8 cellular contexts compared by ENCODE assay signal in genomic region chr9:114155967-114156294, GRCh38. TPM values are rescaled to one million over a fixed set of nuclear protein-coding genes. Genes with fewer than 3 reads are reported as not detected.
DNase-seq lines count a peak whose midpoint lies in the region; ATAC-seq and TF ChIP-seq lines count a peak whose summit lies in the region.

No MANE protein-coding gene starts in this region.

- no peaks in the 10 kb centered on the region for H3K9me3 Mint-ChIP-seq in activated T-cell treated with anti-CD3 and anti-CD28 coated beads, Interleukin-2, amount 50 U/mL, for 4 hours

- peaks cover 48% of the 10 kb centered on the region for H3K79me2 ChIP-seq in hepatocyte

- peaks cover 19% of the 10 kb centered on the region for H3K4me1 Mint-ChIP-seq in activated T-cell treated with anti-CD3 and anti-CD28 coated beads, Interleukin-2, amount 50 U/mL, for 4 hours (ENCODE audit: low read depth)

- in situ Hi-C loops in HAP-1 (cut with MboI; ENCODE audit: low sequenced_read_pairs), result no loop called here

- 0 out of 2 replicates have a peak, but pooled peaks cover 3% of the 10 kb centered on the region for H3K36me3 ChIP-seq in HAP-1 (replicated peaks)
- H3K36me3 ChIP-seq in hepatocyte (replicated peaks; ENCODE audit: insufficient read depth, low read depth), result no peaks in the 10 kb centered on the region
- no peaks in the 10 kb centered on the region for H3K36me3 ChIP-seq in spleen

- H3K4me3 ChIP-seq in HAP-1 (peak overlapping the region; percentile 65), hepatocyte (peak overlapping the region; percentile 98), spleen (peak overlapping the region; percentile 27 to 75 (median 50))

- peaks cover 4% of the 10 kb centered on the region; the same call in 1 of the 2 replicates for H3K4me1 ChIP-seq in HAP-1
- peaks cover 48% of the 10 kb centered on the region for H3K4me1 ChIP-seq in hepatocyte (ENCODE audit: insufficient read depth)
- peaks cover 14 to 35% (median 31%) of the 10 kb centered on the region in 6 donors for H3K4me1 ChIP-seq in spleen

- H3K36me3 Mint-ChIP-seq in activated T-cell treated with anti-CD3 and anti-CD28 coated beads, Interleukin-2, amount 50 U/mL, for 4 hours (ENCODE audit: insufficient read depth), result no peaks in the 10 kb centered on the region

- H4K20me1 ChIP-seq in hepatocyte (ENCODE audit: insufficient read depth, poor library complexity, severe bottlenecking), result peaks cover 14% of the 10 kb centered on the region

- peaks cover 14% of the 10 kb centered on the region for H3K27me3 ChIP-seq in HAP-1 (ENCODE audit: low read depth)
- H3K27me3 ChIP-seq in hepatocyte, result no peaks in the 10 kb centered on the region
- H3K27me3 ChIP-seq in spleen (replicated peaks in 1 of 7), result peaks cover 2 to 72% (median 42%) of the 10 kb centered on the region in 7 donors

- ATAC-seq in activated T-cell treated with anti-CD3 and anti-CD28 coated beads, Interleukin-2, amount 50 U/mL, for 4 hours, result peak; percentile 12 to 25
- no peak for ATAC-seq in GM21526 (IDR thresholded peaks at IDR 0.05; ENCODE audit: low FRiP score, unreplicated experiment)

- H3K4me3 Mint-ChIP-seq in activated T-cell treated with anti-CD3 and anti-CD28 coated beads, Interleukin-2, amount 50 U/mL, for 4 hours, result peak overlapping the region; percentile 84

- H3K4me2 ChIP-seq in hepatocyte, result peak overlapping the region; percentile 88

- peak overlapping the region; percentile 76 for H2AFZ ChIP-seq in hepatocyte

- H3K9me3 ChIP-seq in HAP-1 (no peaks in the 10 kb centered on the region), hepatocyte (ENCODE audit: low read depth) (no peaks in the 10 kb centered on the region), spleen (no peaks in the 10 kb centered on the region)

- no peak for TF ChIP-seq POLR2A in spleen (IDR thresholded peaks at IDR 0.05)

- 0% methylated on average over 5 of the region's 41 CpGs for WGBS in hepatocyte (ENCODE audit: low lambda C conversion rate, missing lambda C conversion rate)
- 0 to 2% (median 1%) methylated on average over 2 to 41 of the region's 41 CpGs for WGBS in spleen, 5 donors

- TF ChIP-seq CTCF in hepatocyte (IDR thresholded peaks at IDR 0.05; ENCODE audit: poor library complexity) (no peak), spleen (IDR thresholded peaks at IDR 0.05 in 8 of 11, conservative IDR thresholded peaks at IDR 0.05 in 3 of 11) (no peak)

- H3K27me3 Mint-ChIP-seq in activated T-cell treated with anti-CD3 and anti-CD28 coated beads, Interleukin-2, amount 50 U/mL, for 4 hours (ENCODE audit: low read depth), result peaks cover 47% of the 10 kb centered on the region

- intact Hi-C loops in spleen (cut with DNase I; ENCODE audit: low total_unique reads), result no loop called here

- H3K27ac ChIP-seq in hepatocyte, result peak overlapping the region; percentile 90
- peak overlapping the region in 6 of 8 donors; percentile 26 to 51 (median 39) for H3K27ac ChIP-seq in spleen

- DNase-seq in HAP-1 (ENCODE audit: low spot score in 2 of 2) (peak in 1 of 2 experiments; percentile 47), hepatocyte (ENCODE audit: low spot score) (no peak), spleen (no peak), SHP77 (lab: John Stamatoyannopoulos, UW) (no peak), COLO829 (ENCODE audit: low spot score) (no peak), NCI-H524 treated with DMSO at 0.1 percent for 48 hours (lab: John Stamatoyannopoulos, UW) (no peak)
- DNase-seq in activated T-cell treated with anti-CD3 and anti-CD28 coated beads, Interleukin-2, amount 50 U/mL, for 4 hours, result peak; percentile 12

- H3K9me2 ChIP-seq in hepatocyte (replicated peaks; ENCODE audit: insufficient read depth), result no peaks in the 10 kb centered on the region

RNA-seq across cellular contexts. Expression of gene COL27A1, which starts 0.6 kb away (rescaled TPM):
- total RNA-seq in activated T-cell treated with anti-CD3 and anti-CD28 coated beads, Interleukin-2, amount 50 U/mL, for 4 hours, result 1 to 10 TPM; 1.4 to 2.8 (median 1.7) TPM
- total RNA-seq in hepatocyte (30.8 and 47.0 TPM in 2 replicates), spleen (10 to 100 TPM in 4 of 7 donors, 1 to 10 TPM in 3; 2.3 to 23.4 (median 10.4) TPM)
- polyA plus RNA-seq in hepatocyte (44.6 and 55.2 TPM in 2 replicates), spleen (1 to 10 TPM; 2.1 to 8.1 (median 3.0) TPM)

RNA-seq across cellular contexts. Expression of gene KIF12, which starts 56.8 kb away (rescaled TPM):
- total RNA-seq in activated T-cell treated with anti-CD3 and anti-CD28 coated beads, Interleukin-2, amount 50 U/mL, for 4 hours, result under 1 TPM in 1 of 3 donors, not detected in 2; 0.10 TPM
- 31.9 and 39.9 TPM in 2 replicates for total RNA-seq in hepatocyte
- polyA plus RNA-seq in hepatocyte, result 96.5 and 97.3 TPM in 2 replicates
- total RNA-seq in spleen, result 1 to 10 TPM in 2 of 7 donors, not detected in 5; 1.0 to 1.5 TPM
- polyA plus RNA-seq in spleen, result under 1 TPM; 0.20 to 0.26 (median 0.23) TPM

Comparison
In these comparisons a context has a peak if more than half of its experiments do, and no peak if none do; other contexts are left out.
1. RNA of gene KIF12, which starts 56.8 kb away (total RNA-seq): 31.9 to 39.9 TPM in hepatocyte; 1.0 to 1.5 TPM in spleen and 0.10 TPM in activated T-cell treated with anti-CD3 and anti-CD28 coated beads, Interleukin-2, amount 50 U/mL, for 4 hours; every median in the first group is over 10 times any median in the second.
2. Peak in every context shown above with its lines, with median percentiles within 50 percentile points of each other: H3K4me3 ChIP-seq.